Comparison of ENCODE assay signal across 18 cellular contexts in genomic region chr5:163580516-163580915, GRCh38.
DNase-seq lines count a peak whose midpoint lies in the region; ATAC-seq and TF ChIP-seq lines count a peak whose summit lies in the region.
"Had no signal": no experiment of that assay in that cellular context is flagged by ENCODE, and none has a peak within 500 bp of the region (broad histone marks: within the 10 kb centered on the region; RNA-seq: fewer than 3 reads in every experiment).

No MANE protein-coding gene starts in this region.

- TF ChIP-seq CTCF in LNCaP clone FGC (IDR thresholded peaks at IDR 0.05; ENCODE audit: control insufficient read depth, extremely low read depth, insufficient read depth) (no peak), PC-3 (conservative IDR thresholded peaks at IDR 0.05; ENCODE audit: low read depth, low read length) (no peak)

- POLR2A ChIA-PET in PC-3 (lab: Charles Lee; ENCODE audit: unreplicated experiment), result no interaction called here
- POLR2A ChIA-PET in naive thymus-derived CD4-positive, alpha-beta T cell (lab: Charles Lee), result no interaction called here

- no peak overlapping the region for H3K4me3 Mint-ChIP-seq in naive thymus-derived CD4-positive, alpha-beta T cell
- no peak overlapping the region for H3K4me3 Mint-ChIP-seq in activated T-cell treated with anti-CD3 and anti-CD28 coated beads, Interleukin-2, amount 50 U/mL, for 24 hours
- H3K4me3 Mint-ChIP-seq: H9 had no signal

- H3K9ac ChIP-seq in PC-3 (ENCODE audit: low read length), result no peak overlapping the region

- no peak overlapping the region for H3K27ac Mint-ChIP-seq in naive thymus-derived CD4-positive, alpha-beta T cell
- no peak overlapping the region for H3K27ac Mint-ChIP-seq in activated T-cell treated with anti-CD3 and anti-CD28 coated beads, Interleukin-2, amount 50 U/mL, for 24 hours
- H3K27ac Mint-ChIP-seq: H9 had no signal

- intact Hi-C loops in PC-3 (cut with micrococcal nuclease) (no loop called here), left colon (cut with DNase I, micrococcal nuclease) (no loop called here)
- intact Hi-C loops in naive thymus-derived CD4-positive, alpha-beta T cell (cut with micrococcal nuclease), result no loop called here

- no peak overlapping the region for H2AFZ ChIP-seq in PC-3 (ENCODE audit: low read length)

- BruUV-seq in PC-3 (replicated peaks; lab: Mats Ljungman, UMichigan), result no TSS peak

- H3K4me3 ChIP-seq in LNCaP clone FGC (ENCODE audit: low read depth, low read length) (no peak overlapping the region), PC-3 (ENCODE audit: low read length) (no peak overlapping the region)
- H3K4me3 ChIP-seq in naive thymus-derived CD4-positive, alpha-beta T cell (ENCODE audit: low read length), result no peak overlapping the region
- H3K4me3 ChIP-seq: GM12878, SK-N-MC had no signal

- H3K4me1 Mint-ChIP-seq in naive thymus-derived CD4-positive, alpha-beta T cell, result no peaks in the 10 kb centered on the region
- no peaks in the 10 kb centered on the region for H3K4me1 Mint-ChIP-seq in activated T-cell treated with anti-CD3 and anti-CD28 coated beads, Interleukin-2, amount 50 U/mL, for 24 hours (ENCODE audit: low read depth)
- H3K4me1 Mint-ChIP-seq: H9 had no signal

- H3K36me3 ChIP-seq in PC-3 (ENCODE audit: low read depth, low read length), result no peaks in the 10 kb centered on the region
- H3K36me3 ChIP-seq in naive thymus-derived CD4-positive, alpha-beta T cell (ENCODE audit: control insufficient read depth in 2 of 3, insufficient read depth in 3 of 3, low read length in 3 of 3), result no peaks in the 10 kb centered on the region

- H3K27me3 ChIP-seq in PC-3 (ENCODE audit: low read length), result peaks cover 17% of the 10 kb centered on the region; the same call in 1 of the 2 replicates
- no peaks in the 10 kb centered on the region for H3K27me3 ChIP-seq in naive thymus-derived CD4-positive, alpha-beta T cell (ENCODE audit: control insufficient read depth in 2 of 2, insufficient read depth in 2 of 2, low read length in 2 of 2)

- CTCF ChIA-PET in PC-3 (lab: Charles Lee), result no interaction called here
- CTCF ChIA-PET in naive thymus-derived CD4-positive, alpha-beta T cell (lab: Charles Lee), result no interaction called here

- H3K4me1 ChIP-seq in PC-3 (ENCODE audit: insufficient read depth, low read length), result peaks cover 7% of the 10 kb centered on the region; the same call in 1 of the 2 replicates
- no peaks in the 10 kb centered on the region for H3K4me1 ChIP-seq in naive thymus-derived CD4-positive, alpha-beta T cell (ENCODE audit: control insufficient read depth in 2 of 2, insufficient read depth in 2 of 2, low read length in 2 of 2)

- no peak overlapping the region for H3K4me2 ChIP-seq in PC-3 (ENCODE audit: low read length)

- no peaks in the 10 kb centered on the region for H3K9me3 ChIP-seq in PC-3 (ENCODE audit: low read length)
- H3K9me3 ChIP-seq in naive thymus-derived CD4-positive, alpha-beta T cell (ENCODE audit: control insufficient read depth in 2 of 3, low read length in 3 of 3), result no peaks in the 10 kb centered on the region

- no peaks in the 10 kb centered on the region for H4K20me1 ChIP-seq in PC-3 (ENCODE audit: low read length)

- H3K27me3 Mint-ChIP-seq in naive thymus-derived CD4-positive, alpha-beta T cell, result peaks cover 5 to 33% (median 22%) of the 10 kb centered on the region in 5 donors
- peaks cover 29% of the 10 kb centered on the region for H3K27me3 Mint-ChIP-seq in activated T-cell treated with anti-CD3 and anti-CD28 coated beads, Interleukin-2, amount 50 U/mL, for 24 hours

- H3K79me2 ChIP-seq in PC-3 (ENCODE audit: low read length), result no peaks in the 10 kb centered on the region

- H3K9me3 Mint-ChIP-seq in naive thymus-derived CD4-positive, alpha-beta T cell, result peaks cover 0 to 6% (median 0%) of the 10 kb centered on the region in 11 donors
- no peaks in the 10 kb centered on the region for H3K9me3 Mint-ChIP-seq in activated T-cell treated with anti-CD3 and anti-CD28 coated beads, Interleukin-2, amount 50 U/mL, for 24 hours

- H3F3A ChIP-seq in PC-3 (ENCODE audit: low read length, unreplicated experiment), result no peaks in the 10 kb centered on the region

- ATAC-seq in PC-3 (no peak; the same call in 1 of the 2 replicates), left colon (peak; percentile 99)
- ATAC-seq in naive thymus-derived CD4-positive, alpha-beta T cell, result no peak
- ATAC-seq: GM12878 had no signal

- no peak overlapping the region for H3K27ac ChIP-seq in PC-3 (ENCODE audit: low read length)
- no peak overlapping the region for H3K27ac ChIP-seq in naive thymus-derived CD4-positive, alpha-beta T cell (ENCODE audit: low read depth, low read length)
- H3K27ac ChIP-seq: C4-2B, SK-N-MC had no signal

- no peaks in the 10 kb centered on the region for H3K9me2 ChIP-seq in PC-3 (replicated peaks; ENCODE audit: low read length)

- H3K36me3 Mint-ChIP-seq in naive thymus-derived CD4-positive, alpha-beta T cell, result no peaks in the 10 kb centered on the region
- H3K36me3 Mint-ChIP-seq in activated T-cell treated with anti-CD3 and anti-CD28 coated beads, Interleukin-2, amount 50 U/mL, for 24 hours (ENCODE audit: low read depth), result no peaks in the 10 kb centered on the region

- DNase-seq in Caki2 (ENCODE audit: low read depth) (peak; percentile 21), LNCaP clone FGC (ENCODE audit: low read depth) (peak; percentile 94), PC-3 (peak; percentile 80), left colon (peak in 1 of 2 donors; percentile 41), G401 (ENCODE audit: low spot score) (no peak), KBM-7 (no peak)
- DNase-seq in naive thymus-derived CD4-positive, alpha-beta T cell, result no peak
- no peak for DNase-seq in activated T-cell treated with anti-CD3 and anti-CD28 coated beads, Interleukin-2, amount 50 U/mL, for 24 hours
- DNase-seq: H9, MV-4-11, NCI-H187, NCI-H345, NCI-H524 treated with DMSO at 0.1 percent for 48 hours, OCI-M1, SHP77 had no signal

- in situ Hi-C loops in Caki2 (cut with HindIII; ENCODE audit: low pct_unique_long_range_greater_than_20kb, low sequenced_read_pairs) (no loop called here), G401 (cut with HindIII; ENCODE audit: low sequenced_read_pairs) (no loop called here), KBM-7 (cut with MboI; ENCODE audit: low pct_unique_long_range_greater_than_20kb, low sequenced_read_pairs) (no loop called here)

Comparison
In these comparisons a context has a peak if more than half of its experiments do, and no peak if none do; other contexts are left out.
1. DNase-seq: peak in Caki2 (single experiment), LNCaP clone FGC (single experiment) and PC-3 (single experiment); none in naive thymus-derived CD4-positive, alpha-beta T cell (0 of 9), G401 (single experiment), KBM-7 (single experiment) and activated T-cell treated with anti-CD3 and anti-CD28 coated beads, Interleukin-2, amount 50 U/mL, for 24 hours (single experiment).